Comparison of ENCODE assay signal across 2 cellular contexts in the genomic region with DNA sequence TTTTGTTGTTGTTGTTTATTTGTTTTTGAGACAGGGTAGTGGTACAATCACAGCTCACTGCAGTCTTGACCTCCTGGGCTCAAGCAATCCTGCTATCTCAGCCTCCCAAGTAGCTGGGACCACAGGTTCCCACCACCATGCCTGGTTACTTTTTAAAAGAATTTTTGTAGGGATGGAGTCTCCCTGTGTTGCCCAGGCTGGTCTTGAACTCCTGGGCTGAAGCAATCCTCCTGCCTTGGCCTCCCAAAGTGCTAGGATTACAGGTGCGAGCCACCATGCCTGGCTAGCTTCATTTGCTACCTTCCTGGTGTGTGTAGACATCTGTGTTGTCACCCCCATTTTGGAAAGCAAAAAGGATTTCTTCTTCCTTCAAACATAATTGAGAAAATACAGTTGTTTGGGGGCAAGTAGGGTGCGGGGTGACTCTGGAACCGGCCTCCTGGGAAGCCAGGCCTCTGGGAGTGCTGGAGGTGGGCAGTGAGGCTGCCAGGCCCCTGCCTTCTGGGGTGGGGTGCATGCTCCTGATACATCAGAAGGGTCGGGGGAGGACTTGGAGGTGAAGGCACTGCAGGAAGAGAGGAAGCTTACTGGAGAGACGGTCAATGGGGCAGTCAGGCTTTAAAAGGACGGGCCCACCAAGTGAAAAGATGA.
TF ChIP-seq lines count a peak whose summit lies in the region.

No MANE protein-coding gene starts in this region.

TF ChIP-seq in SK-N-SH, 30 proteins besides CTCF, POLR2A, EP300 and RAD21 (continued from another document):
- TF ChIP-seq SIN3A (IDR thresholded peaks at IDR 0.05; ENCODE audit: borderline replicate concordance, low read depth, low read length) (no peak), TAF1 (IDR thresholded peaks at IDR 0.05; ENCODE audit: borderline replicate concordance, low read depth, low read length) (no peak), ELF1 (IDR thresholded peaks at IDR 0.05) (no peak), SMC3 (IDR thresholded peaks at IDR 0.05; ENCODE audit: low read depth, low read length) (no peak), FOXM1 (IDR thresholded peaks at IDR 0.05; ENCODE audit: low read depth) (no peak)
- TF ChIP-seq, protein P1, sequence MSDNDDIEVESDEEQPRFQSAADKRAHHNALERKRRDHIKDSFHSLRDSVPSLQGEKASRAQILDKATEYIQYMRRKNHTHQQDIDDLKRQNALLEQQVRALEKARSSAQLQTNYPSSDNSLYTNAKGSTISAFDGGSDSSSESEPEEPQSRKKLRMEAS (IDR thresholded peaks at IDR 0.05; ENCODE audit: low read depth): no peak

TF ChIP-seq in SK-N-SH treated with all-trans-retinoic acid at 6 μM for 48 hours, 23 proteins besides CTCF, POLR2A, EP300 and RAD21 (continued from another document):
- TF ChIP-seq, protein P2, sequence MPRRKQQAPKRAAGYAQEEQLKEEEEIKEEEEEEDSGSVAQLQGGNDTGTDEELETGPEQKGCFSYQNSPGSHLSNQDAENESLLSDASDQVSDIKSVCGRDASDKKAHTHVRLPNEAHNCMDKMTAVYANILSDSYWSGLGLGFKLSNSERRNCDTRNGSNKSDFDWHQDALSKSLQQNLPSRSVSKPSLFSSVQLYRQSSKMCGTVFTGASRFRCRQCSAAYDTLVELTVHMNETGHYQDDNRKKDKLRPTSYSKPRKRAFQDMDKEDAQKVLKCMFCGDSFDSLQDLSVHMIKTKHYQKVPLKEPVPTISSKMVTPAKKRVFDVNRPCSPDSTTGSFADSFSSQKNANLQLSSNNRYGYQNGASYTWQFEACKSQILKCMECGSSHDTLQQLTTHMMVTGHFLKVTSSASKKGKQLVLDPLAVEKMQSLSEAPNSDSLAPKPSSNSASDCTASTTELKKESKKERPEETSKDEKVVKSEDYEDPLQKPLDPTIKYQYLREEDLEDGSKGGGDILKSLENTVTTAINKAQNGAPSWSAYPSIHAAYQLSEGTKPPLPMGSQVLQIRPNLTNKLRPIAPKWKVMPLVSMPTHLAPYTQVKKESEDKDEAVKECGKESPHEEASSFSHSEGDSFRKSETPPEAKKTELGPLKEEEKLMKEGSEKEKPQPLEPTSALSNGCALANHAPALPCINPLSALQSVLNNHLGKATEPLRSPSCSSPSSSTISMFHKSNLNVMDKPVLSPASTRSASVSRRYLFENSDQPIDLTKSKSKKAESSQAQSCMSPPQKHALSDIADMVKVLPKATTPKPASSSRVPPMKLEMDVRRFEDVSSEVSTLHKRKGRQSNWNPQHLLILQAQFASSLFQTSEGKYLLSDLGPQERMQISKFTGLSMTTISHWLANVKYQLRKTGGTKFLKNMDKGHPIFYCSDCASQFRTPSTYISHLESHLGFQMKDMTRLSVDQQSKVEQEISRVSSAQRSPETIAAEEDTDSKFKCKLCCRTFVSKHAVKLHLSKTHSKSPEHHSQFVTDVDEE (CRISPR knock-in tag; IDR thresholded peaks at IDR 0.05): no peak
- TF ChIP-seq ZNF70 (CRISPR knock-in tag; IDR thresholded peaks at IDR 0.05) (no peak), ESRRG (CRISPR knock-in tag; IDR thresholded peaks at IDR 0.05) (no peak), ZNF565 (CRISPR knock-in tag; conservative IDR thresholded peaks at IDR 0.05; ENCODE audit: low read depth) (no peak), ZFP3 (CRISPR knock-in tag; IDR thresholded peaks at IDR 0.05) (no peak), PPARA (CRISPR knock-in tag; IDR thresholded peaks at IDR 0.05; ENCODE audit: borderline replicate concordance) (no peak), ZC3H10 (CRISPR knock-in tag; IDR thresholded peaks at IDR 0.05) (no peak), ARNTL (CRISPR knock-in tag; IDR thresholded peaks at IDR 0.05; ENCODE audit: borderline replicate concordance, low read depth) (no peak), GLIS3 (CRISPR knock-in tag; IDR thresholded peaks at IDR 0.05) (no peak), BACH2 (CRISPR knock-in tag; IDR thresholded peaks at IDR 0.05; ENCODE audit: borderline replicate concordance) (no peak), TCF4 (CRISPR knock-in tag; IDR thresholded peaks at IDR 0.05; ENCODE audit: borderline replicate concordance) (no peak), ISL1 (CRISPR knock-in tag; IDR thresholded peaks at IDR 0.05) (no peak)
- TF ChIP-seq, protein P3, sequence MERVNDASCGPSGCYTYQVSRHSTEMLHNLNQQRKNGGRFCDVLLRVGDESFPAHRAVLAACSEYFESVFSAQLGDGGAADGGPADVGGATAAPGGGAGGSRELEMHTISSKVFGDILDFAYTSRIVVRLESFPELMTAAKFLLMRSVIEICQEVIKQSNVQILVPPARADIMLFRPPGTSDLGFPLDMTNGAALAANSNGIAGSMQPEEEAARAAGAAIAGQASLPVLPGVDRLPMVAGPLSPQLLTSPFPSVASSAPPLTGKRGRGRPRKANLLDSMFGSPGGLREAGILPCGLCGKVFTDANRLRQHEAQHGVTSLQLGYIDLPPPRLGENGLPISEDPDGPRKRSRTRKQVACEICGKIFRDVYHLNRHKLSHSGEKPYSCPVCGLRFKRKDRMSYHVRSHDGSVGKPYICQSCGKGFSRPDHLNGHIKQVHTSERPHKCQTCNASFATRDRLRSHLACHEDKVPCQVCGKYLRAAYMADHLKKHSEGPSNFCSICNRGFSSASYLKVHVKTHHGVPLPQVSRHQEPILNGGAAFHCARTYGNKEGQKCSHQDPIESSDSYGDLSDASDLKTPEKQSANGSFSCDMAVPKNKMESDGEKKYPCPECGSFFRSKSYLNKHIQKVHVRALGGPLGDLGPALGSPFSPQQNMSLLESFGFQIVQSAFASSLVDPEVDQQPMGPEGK (CRISPR knock-in tag; IDR thresholded peaks at IDR 0.05; ENCODE audit: borderline replicate concordance): no peak
- TF ChIP-seq, protein P4, sequence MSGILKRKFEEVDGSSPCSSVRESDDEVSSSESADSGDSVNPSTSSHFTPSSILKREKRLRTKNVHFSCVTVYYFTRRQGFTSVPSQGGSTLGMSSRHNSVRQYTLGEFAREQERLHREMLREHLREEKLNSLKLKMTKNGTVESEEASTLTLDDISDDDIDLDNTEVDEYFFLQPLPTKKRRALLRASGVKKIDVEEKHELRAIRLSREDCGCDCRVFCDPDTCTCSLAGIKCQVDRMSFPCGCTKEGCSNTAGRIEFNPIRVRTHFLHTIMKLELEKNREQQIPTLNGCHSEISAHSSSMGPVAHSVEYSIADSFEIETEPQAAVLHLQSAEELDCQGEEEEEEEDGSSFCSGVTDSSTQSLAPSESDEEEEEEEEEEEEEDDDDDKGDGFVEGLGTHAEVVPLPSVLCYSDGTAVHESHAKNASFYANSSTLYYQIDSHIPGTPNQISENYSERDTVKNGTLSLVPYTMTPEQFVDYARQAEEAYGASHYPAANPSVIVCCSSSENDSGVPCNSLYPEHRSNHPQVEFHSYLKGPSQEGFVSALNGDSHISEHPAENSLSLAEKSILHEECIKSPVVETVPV (CRISPR knock-in tag; IDR thresholded peaks at IDR 0.05): no peak
- TF ChIP-seq, protein P5, sequence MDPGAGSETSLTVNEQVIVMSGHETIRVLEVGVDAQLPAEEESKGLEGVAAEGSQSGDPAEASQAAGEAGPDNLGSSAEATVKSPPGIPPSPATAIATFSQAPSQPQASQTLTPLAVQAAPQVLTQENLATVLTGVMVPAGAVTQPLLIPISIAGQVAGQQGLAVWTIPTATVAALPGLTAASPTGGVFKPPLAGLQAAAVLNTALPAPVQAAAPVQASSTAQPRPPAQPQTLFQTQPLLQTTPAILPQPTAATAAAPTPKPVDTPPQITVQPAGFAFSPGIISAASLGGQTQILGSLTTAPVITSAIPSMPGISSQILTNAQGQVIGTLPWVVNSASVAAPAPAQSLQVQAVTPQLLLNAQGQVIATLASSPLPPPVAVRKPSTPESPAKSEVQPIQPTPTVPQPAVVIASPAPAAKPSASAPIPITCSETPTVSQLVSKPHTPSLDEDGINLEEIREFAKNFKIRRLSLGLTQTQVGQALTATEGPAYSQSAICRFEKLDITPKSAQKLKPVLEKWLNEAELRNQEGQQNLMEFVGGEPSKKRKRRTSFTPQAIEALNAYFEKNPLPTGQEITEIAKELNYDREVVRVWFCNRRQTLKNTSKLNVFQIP (CRISPR knock-in tag; IDR thresholded peaks at IDR 0.05; ENCODE audit: borderline replicate concordance, low read depth): no peak
